24 cellular contexts compared by ENCODE assay signal in the genomic region with DNA sequence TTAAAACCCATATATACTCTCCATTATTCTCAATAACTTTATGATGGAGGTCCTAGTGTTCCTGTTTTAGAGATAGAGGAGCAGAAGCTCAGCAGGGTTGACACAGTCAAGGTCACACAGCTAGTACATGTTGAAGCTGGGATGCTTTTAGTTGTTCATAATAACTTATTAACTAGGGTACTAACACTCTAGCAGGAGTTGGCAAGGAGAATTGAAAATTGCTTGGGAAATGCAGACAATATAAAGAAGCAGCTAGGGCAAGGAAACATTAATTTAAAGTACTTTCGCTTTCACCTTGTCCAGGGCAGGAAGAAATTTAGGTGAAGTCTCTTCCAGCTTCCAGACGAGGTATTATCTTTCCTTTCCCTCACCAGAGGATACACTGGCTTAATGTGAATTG.
A peak's percentile ranks its signal among the peaks of the same experiment; 100 is the strongest.
DNase-seq lines count a peak whose midpoint lies in the region; ATAC-seq and TF ChIP-seq lines count a peak whose summit lies in the region.
"Had no signal": no experiment of that assay in that cellular context is flagged by ENCODE, and none has a peak within 500 bp of the region (broad histone marks: within the 10 kb centered on the region; RNA-seq: fewer than 3 reads in every experiment).

No MANE protein-coding gene starts in this region.

- POLR2A ChIA-PET in Caco-2 (lab: Charles Lee), result no interaction called here

- no TSS peak for BruUV-seq in Caco-2 (replicated peaks; lab: Mats Ljungman, UMichigan)

- H3K79me2 ChIP-seq in OCI-LY1 (ENCODE audit: insufficient read depth, low read length), result no peaks in the 10 kb centered on the region

- H3K4me3 Mint-ChIP-seq in effector memory CD8-positive, alpha-beta T cell, result peak overlapping the region; percentile 18 to 33
- H3K4me3 Mint-ChIP-seq in Caco-2 (ENCODE audit: unreplicated experiment), result no peak overlapping the region
- H3K4me3 Mint-ChIP-seq: activated naive CD8-positive, alpha-beta T cell treated with anti-CD3 and anti-CD28 coated beads for 36 hours; GM23338; mesothelial cell of epicardium; natural killer cell; stimulated activated effector memory CD8-positive, alpha-beta T cell treated with anti-CD3 and anti-CD28 coated beads, Interleukin-12 subunit alpha, Interleukin-12 subunit beta, amount 100 ng/mL, for 72 hours; T-helper 1 cell treated with Interleukin-12 subunit alpha and Interleukin-12 subunit beta and Interleukin-4 antibody, amounts not matched to agents 30 μg/mL and 1 μg/mL, for 36 hours had no signal

- H3K27me3 Mint-ChIP-seq in effector memory CD8-positive, alpha-beta T cell, result no peaks in the 10 kb centered on the region
- H3K27me3 Mint-ChIP-seq in Caco-2 (ENCODE audit: insufficient read depth, unreplicated experiment), result peaks cover 2% of the 10 kb centered on the region
- H3K27me3 Mint-ChIP-seq: activated naive CD8-positive, alpha-beta T cell treated with anti-CD3 and anti-CD28 coated beads for 36 hours had no signal

- H3K27ac Mint-ChIP-seq in effector memory CD8-positive, alpha-beta T cell, result no peak overlapping the region
- H3K27ac Mint-ChIP-seq in Caco-2 (ENCODE audit: unreplicated experiment), result no peak overlapping the region
- H3K27ac Mint-ChIP-seq: activated naive CD8-positive, alpha-beta T cell treated with anti-CD3 and anti-CD28 coated beads for 36 hours; CD4-positive, alpha-beta memory T cell; GM23338; mesothelial cell of epicardium; natural killer cell; stimulated activated effector memory CD8-positive, alpha-beta T cell treated with anti-CD3 and anti-CD28 coated beads, Interleukin-12 subunit alpha, Interleukin-12 subunit beta, amount 100 ng/mL, for 72 hours; T-helper 1 cell treated with Interleukin-12 subunit alpha and Interleukin-12 subunit beta and Interleukin-4 antibody, amounts not matched to agents 30 μg/mL and 1 μg/mL, for 36 hours had no signal

- no peaks in the 10 kb centered on the region for H3F3A ChIP-seq in OCI-LY1 (ENCODE audit: insufficient read depth, low read length)

- peak overlapping the region; percentile 86; the same call in 1 of the 2 replicates for H2AFZ ChIP-seq in OCI-LY1 (ENCODE audit: low read length)
- H2AFZ ChIP-seq: GM23338 had no signal

- no peaks in the 10 kb centered on the region for H3K9me3 Mint-ChIP-seq in effector memory CD8-positive, alpha-beta T cell
- no peaks in the 10 kb centered on the region for H3K9me3 Mint-ChIP-seq in Caco-2 (ENCODE audit: unreplicated experiment)
- H3K9me3 Mint-ChIP-seq: activated naive CD8-positive, alpha-beta T cell treated with anti-CD3 and anti-CD28 coated beads for 36 hours; CD4-positive, alpha-beta memory T cell; GM23338; mesothelial cell of epicardium; natural killer cell; stimulated activated effector memory CD8-positive, alpha-beta T cell treated with anti-CD3 and anti-CD28 coated beads, Interleukin-12 subunit alpha, Interleukin-12 subunit beta, amount 100 ng/mL, for 72 hours; T-helper 1 cell treated with Interleukin-12 subunit alpha and Interleukin-12 subunit beta and Interleukin-4 antibody, amounts not matched to agents 30 μg/mL and 1 μg/mL, for 36 hours had no signal

- CTCF ChIA-PET in Caco-2 (lab: Charles Lee), result interaction anchor here (0.6 kb wide), 1 partner anchor 374 kb away, joined by 3 read pairs; no protein-coding TSS in a partner anchor

- H3K4me1 ChIP-seq in OCI-LY1 (ENCODE audit: insufficient read depth, low read length, severe bottlenecking) (peaks cover 23% of the 10 kb centered on the region), mucosa of descending colon (ENCODE audit: low read depth) (no peaks in the 10 kb centered on the region), Caco-2 (no peaks in the 10 kb centered on the region)
- H3K4me1 ChIP-seq: SJSA1, suprapubic skin had no signal

- no peak for ATAC-seq in effector memory CD8-positive, alpha-beta T cell (replicated peaks)
- ATAC-seq in mucosa of descending colon, result peak; percentile 79
- ATAC-seq: left cardiac atrium; natural killer cell; stimulated activated effector memory CD8-positive, alpha-beta T cell treated with anti-CD3 and anti-CD28 coated beads, Interleukin-12 subunit alpha, Interleukin-12 subunit beta, amount 100 ng/mL, for 72 hours had no signal

- TF ChIP-seq CTCF in GM06990 (IDR thresholded peaks at IDR 0.05; ENCODE audit: insufficient read depth, low read length, poor library complexity, severe bottlenecking) (no peak), OCI-LY1 (IDR thresholded peaks at IDR 0.05; ENCODE audit: low read length) (no peak), mucosa of descending colon (IDR thresholded peaks at IDR 0.05) (no peak), Caco-2 (IDR thresholded peaks at IDR 0.05; ENCODE audit: insufficient read depth in 1 of 2, low read depth in 1 of 2, low read length in 1 of 2, severe bottlenecking in 1 of 2, unreplicated experiment in 1 of 2) (no peak)

- H3K4me3 ChIP-seq in GM06990 (replicated peaks; ENCODE audit: low read depth, low read length) (peak overlapping the region; percentile 12), OCI-LY1 (ENCODE audit: low read depth, low read length, poor library complexity, severe bottlenecking) (peak overlapping the region; percentile 17), mucosa of descending colon (no peak overlapping the region), Caco-2 (ENCODE audit: low read depth, low read length) (no peak overlapping the region)
- H3K4me3 ChIP-seq: SJSA1, suprapubic skin, vagina had no signal

- peaks cover 6 to 7% of the 10 kb centered on the region in 2 donors for H3K4me1 Mint-ChIP-seq in effector memory CD8-positive, alpha-beta T cell (ENCODE audit: low read depth in 2 of 2)
- no peaks in the 10 kb centered on the region for H3K4me1 Mint-ChIP-seq in Caco-2 (ENCODE audit: low read depth, unreplicated experiment)
- H3K4me1 Mint-ChIP-seq: activated naive CD8-positive, alpha-beta T cell treated with anti-CD3 and anti-CD28 coated beads for 36 hours had no signal

- no peak overlapping the region for H3K9ac ChIP-seq in OCI-LY1 (ENCODE audit: low read length)

- H3K9me2 ChIP-seq in OCI-LY1 (ENCODE audit: low read depth, low read length), result no peaks in the 10 kb centered on the region

- H3K4me2 ChIP-seq in OCI-LY1 (ENCODE audit: low read length), result peak overlapping the region; percentile 57

- H3K9me3 ChIP-seq in OCI-LY1 (ENCODE audit: low read length) (no peaks in the 10 kb centered on the region), mucosa of descending colon (no peaks in the 10 kb centered on the region), Caco-2 (no peaks in the 10 kb centered on the region)
- H3K9me3 ChIP-seq: SJSA1, suprapubic skin, vagina had no signal

- no peak for DNase-seq in GM06990 (ENCODE audit: extremely low read depth, insufficient read length)
- DNase-seq in effector memory CD8-positive, alpha-beta T cell, result no peak
- no peak for DNase-seq in mucosa of descending colon
- DNase-seq in stimulated activated CD4-positive, alpha-beta T cell treated with anti-CD3 and anti-CD28 coated beads, Interleukin-4, amount 100 ng/mL, for 1 hour, result no peak
- no peak for DNase-seq in stimulated activated CD4-positive, alpha-beta T cell treated with anti-CD3 and anti-CD28 coated beads, Interleukin-4, amount 100 ng/mL, for 4 hours
- no peak for DNase-seq in Caco-2
- DNase-seq: activated CD4-positive, alpha-beta T cell treated with anti-CD3 and anti-CD28 coated beads for 48 hours; activated CD8-positive, alpha-beta memory T cell treated with anti-CD3 and anti-CD28 coated beads, Interleukin-2, amount 50 U/mL, for 48 hours; activated naive CD8-positive, alpha-beta T cell treated with anti-CD3 and anti-CD28 coated beads for 36 hours; DMS53; left cardiac atrium; natural killer cell; NCI-H2081 treated with DMSO at 0.1 percent for 48 hours; NCI-H446; posterior cingulate gyrus had no signal

- H3K27ac ChIP-seq in OCI-LY1 (ENCODE audit: low read depth, low read length, poor library complexity, severe bottlenecking), result no peak overlapping the region
- H3K27ac ChIP-seq: SJSA1, suprapubic skin, vagina had no signal

- H3K27me3 ChIP-seq in GM06990 (replicated peaks; ENCODE audit: control insufficient read depth, insufficient read depth, low read length) (no peaks in the 10 kb centered on the region), OCI-LY1 (ENCODE audit: insufficient read depth, low read length) (no peaks in the 10 kb centered on the region), Caco-2 (replicated peaks; ENCODE audit: control insufficient read depth, insufficient read depth, low read length) (no peaks in the 10 kb centered on the region; the same call in 1 of the 2 replicates)
- H3K27me3 ChIP-seq: SJSA1, suprapubic skin, vagina had no signal

- H4K20me1 ChIP-seq in OCI-LY1 (ENCODE audit: insufficient read depth, low read length), result no peaks in the 10 kb centered on the region

- H3K36me3 ChIP-seq in GM06990 (ENCODE audit: control insufficient read depth, insufficient read depth, low read length) (no peaks in the 10 kb centered on the region), OCI-LY1 (ENCODE audit: insufficient read depth, low read length) (no peaks in the 10 kb centered on the region), mucosa of descending colon (ENCODE audit: low read depth) (no peaks in the 10 kb centered on the region), Caco-2 (ENCODE audit: control insufficient read depth, insufficient read depth, low read length) (no peaks in the 10 kb centered on the region)
- H3K36me3 ChIP-seq: SJSA1, suprapubic skin, vagina had no signal

- intact Hi-C loops in mucosa of descending colon (cut with DNase I, micrococcal nuclease) (no loop called here), Caco-2 (cut with micrococcal nuclease; ENCODE audit: unreplicated experiment) (no loop called here)

- H3K36me3 Mint-ChIP-seq in effector memory CD8-positive, alpha-beta T cell (ENCODE audit: insufficient read depth), result no peaks in the 10 kb centered on the region
- H3K36me3 Mint-ChIP-seq in Caco-2 (ENCODE audit: insufficient read depth, unreplicated experiment), result no peaks in the 10 kb centered on the region
- H3K36me3 Mint-ChIP-seq: activated naive CD8-positive, alpha-beta T cell treated with anti-CD3 and anti-CD28 coated beads for 36 hours; CD4-positive, alpha-beta memory T cell; mesothelial cell of epicardium; natural killer cell; stimulated activated effector memory CD8-positive, alpha-beta T cell treated with anti-CD3 and anti-CD28 coated beads, Interleukin-12 subunit alpha, Interleukin-12 subunit beta, amount 100 ng/mL, for 72 hours had no signal

Comparison
In these comparisons a context has a peak if more than half of its experiments do, and no peak if none do; other contexts are left out.
1. H3K4me3 ChIP-seq: peak in GM06990 (single experiment) and OCI-LY1 (single experiment); none in mucosa of descending colon (single experiment) and Caco-2 (single experiment).